ENCODE assay signal across 17 cellular contexts in the genomic region with DNA sequence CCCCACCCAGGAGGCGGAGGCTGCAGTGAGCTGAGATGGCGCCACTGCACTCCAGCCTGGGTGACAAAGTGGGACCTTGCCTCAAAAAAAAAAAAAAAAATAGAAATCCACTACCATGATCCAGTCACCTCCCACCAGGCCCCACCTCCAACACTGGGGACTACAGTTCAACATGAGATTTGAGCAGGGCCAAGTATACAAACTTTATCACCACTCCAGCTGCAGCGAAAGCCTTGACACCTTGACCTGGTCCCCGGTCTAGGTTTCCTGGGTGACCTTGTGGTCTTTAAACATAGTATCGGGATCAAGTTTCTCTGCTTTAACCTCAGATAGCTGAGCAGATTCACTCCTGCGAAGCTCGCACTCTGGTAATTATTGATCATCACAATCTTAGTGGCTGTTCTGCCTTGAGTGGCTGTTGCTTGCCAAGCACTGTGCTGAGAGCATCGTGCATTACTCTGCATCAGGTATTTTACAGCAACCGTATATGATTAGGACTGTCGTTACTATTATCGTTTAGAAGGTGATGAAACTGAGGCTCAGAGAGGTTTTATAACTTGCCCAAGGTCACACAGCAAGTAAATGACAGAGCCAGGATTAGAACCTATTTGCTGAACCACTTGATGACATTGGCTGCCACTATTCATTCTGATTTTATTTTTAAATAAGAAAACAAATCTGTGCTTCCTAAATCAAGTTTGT. TPM values are rescaled to one million over a fixed set of nuclear protein-coding genes. Genes with fewer than 3 reads are reported as not detected.
DNase-seq lines count a peak whose midpoint lies in the region; ATAC-seq and TF ChIP-seq lines count a peak whose summit lies in the region.
"Had no signal": no experiment of that assay in that cellular context is flagged by ENCODE, and none has a peak within 500 bp of the region (broad histone marks: within the 10 kb centered on the region; RNA-seq: fewer than 3 reads in every experiment).

No MANE protein-coding gene starts in this region.

- no peaks in the 10 kb centered on the region for H3K36me3 Mint-ChIP-seq in activated naive CD4-positive, alpha-beta T cell treated with anti-CD3 and anti-CD28 coated beads, Interleukin-2, amount 50 U/mL, for 24 hours
- H3K36me3 Mint-ChIP-seq in T-cell (no peaks in the 10 kb centered on the region), brain (no peaks in the 10 kb centered on the region), type B pancreatic cell (no peaks in the 10 kb centered on the region)
- H3K36me3 Mint-ChIP-seq: IgD-negative memory B cell had no signal

- no peaks in the 10 kb centered on the region for H3K9me3 Mint-ChIP-seq in activated naive CD4-positive, alpha-beta T cell treated with anti-CD3 and anti-CD28 coated beads, Interleukin-2, amount 50 U/mL, for 24 hours
- H3K9me3 Mint-ChIP-seq in T-cell (no peaks in the 10 kb centered on the region), brain (no peaks in the 10 kb centered on the region), type B pancreatic cell (no peaks in the 10 kb centered on the region)
- H3K9me3 Mint-ChIP-seq: IgD-negative memory B cell had no signal

- TF ChIP-seq CTCF in brain (conservative IDR thresholded peaks at IDR 0.05) = no peak
- TF ChIP-seq CTCF in type B pancreatic cell (conservative IDR thresholded peaks at IDR 0.05) = no peak

- H3K4me3 Mint-ChIP-seq in activated naive CD4-positive, alpha-beta T cell treated with anti-CD3 and anti-CD28 coated beads, Interleukin-2, amount 50 U/mL, for 24 hours = peak overlapping the region; percentile 6
- H3K4me3 Mint-ChIP-seq in T-cell = peak overlapping the region in 1 of 3 donors; percentile 91
- H3K4me3 Mint-ChIP-seq in brain = peak overlapping the region in 1 of 5 experiments; percentile 51
- no peak overlapping the region for H3K4me3 Mint-ChIP-seq in type B pancreatic cell

- H3K27me3 Mint-ChIP-seq in activated naive CD4-positive, alpha-beta T cell treated with anti-CD3 and anti-CD28 coated beads, Interleukin-2, amount 50 U/mL, for 24 hours = no peaks in the 10 kb centered on the region
- H3K27me3 Mint-ChIP-seq in T-cell (no peaks in the 10 kb centered on the region), brain (peaks cover 7% of the 10 kb centered on the region), type B pancreatic cell (no peaks in the 10 kb centered on the region)
- H3K27me3 Mint-ChIP-seq: IgD-negative memory B cell had no signal

- DNase-seq in activated naive CD4-positive, alpha-beta T cell treated with anti-CD3 and anti-CD28 coated beads, Interleukin-2, amount 50 U/mL, for 16 hours = no peak
- DNase-seq in T-cell = no peak
- DNase-seq in type B pancreatic cell (ENCODE audit: extremely low spot score, unreplicated experiment) = no peak
- no peak for DNase-seq in stimulated activated CD4-positive, alpha-beta T cell treated with anti-CD3 and anti-CD28 coated beads, Interleukin-4, amount 100 ng/mL, for 1 hour
- DNase-seq: cerebellar nuclear complex, GM23248, kidney, mammary epithelial cell, SHP77 treated with DMSO at 0.1 percent for 48 hours, testis had no signal

- H3K4me1 Mint-ChIP-seq in activated naive CD4-positive, alpha-beta T cell treated with anti-CD3 and anti-CD28 coated beads, Interleukin-2, amount 50 U/mL, for 24 hours = peaks cover 51% of the 10 kb centered on the region
- peaks cover 53 to 54% (median 53%) of the 10 kb centered on the region in 3 donors for H3K4me1 Mint-ChIP-seq in T-cell
- peaks cover 50% of the 10 kb centered on the region for H3K4me1 Mint-ChIP-seq in brain
- H3K4me1 Mint-ChIP-seq in type B pancreatic cell (ENCODE audit: unreplicated experiment) = peaks cover 26% of the 10 kb centered on the region

- POLR2A ChIA-PET in T-cell (lab: Charles Lee) = interaction anchor here in 1 of 2 donors (0.9 kb wide), 1 partner anchor 41 kb away, joined by 12 read pairs; no protein-coding TSS in a partner anchor

- ATAC-seq in T-cell (replicated peaks in 1 of 4) (no peak), GM21619 (IDR thresholded peaks at IDR 0.05; ENCODE audit: unreplicated experiment) (no peak), HG03439 (IDR thresholded peaks at IDR 0.05; ENCODE audit: unreplicated experiment) (no peak)
- ATAC-seq: esophagus mucosa, sciatic nerve had no signal

- CTCF ChIA-PET in T-cell (lab: Charles Lee) = interaction anchor here (1.2 to 1.3 kb wide), 3 partner anchors 42 to 44 kb away, joined by 3 to 6 read pairs (median 4); no protein-coding TSS in a partner anchor

- peak overlapping the region; percentile 94 for H3K27ac Mint-ChIP-seq in activated naive CD4-positive, alpha-beta T cell treated with anti-CD3 and anti-CD28 coated beads, Interleukin-2, amount 50 U/mL, for 24 hours
- peak overlapping the region; percentile 97 to 100 for H3K27ac Mint-ChIP-seq in T-cell
- H3K27ac Mint-ChIP-seq in brain = peak overlapping the region; percentile 14 to 93 (median 89)
- H3K27ac Mint-ChIP-seq in type B pancreatic cell = peak overlapping the region; percentile 2

RNA-seq across cellular contexts. Expression of gene MEAK7, which starts 50.3 kb away (rescaled TPM):
- total RNA-seq in T-cell (10 to 100 TPM in 3 of 5 donors, 1 to 10 TPM in 2; 6.2 to 12.3 (median 10.2) TPM), type B pancreatic cell (ENCODE audit: low replicate concordance) (28.5 and 30.3 TPM in 2 replicates)
- 10.8 TPM for polyA plus RNA-seq in brain (ENCODE audit: insufficient read depth, low read depth, low replicate concordance)

Comparison
In these comparisons a context has a peak if more than half of its experiments do, and no peak if none do; other contexts are left out.
1. H3K27ac Mint-ChIP-seq: peak in every context shown above with its lines; median percentile 98 in T-cell; 94 in activated naive CD4-positive, alpha-beta T cell treated with anti-CD3 and anti-CD28 coated beads, Interleukin-2, amount 50 U/mL, for 24 hours; 89 in brain; 2 in type B pancreatic cell.